Comparison of ENCODE assay signal across 12 cellular contexts in the genomic region with DNA sequence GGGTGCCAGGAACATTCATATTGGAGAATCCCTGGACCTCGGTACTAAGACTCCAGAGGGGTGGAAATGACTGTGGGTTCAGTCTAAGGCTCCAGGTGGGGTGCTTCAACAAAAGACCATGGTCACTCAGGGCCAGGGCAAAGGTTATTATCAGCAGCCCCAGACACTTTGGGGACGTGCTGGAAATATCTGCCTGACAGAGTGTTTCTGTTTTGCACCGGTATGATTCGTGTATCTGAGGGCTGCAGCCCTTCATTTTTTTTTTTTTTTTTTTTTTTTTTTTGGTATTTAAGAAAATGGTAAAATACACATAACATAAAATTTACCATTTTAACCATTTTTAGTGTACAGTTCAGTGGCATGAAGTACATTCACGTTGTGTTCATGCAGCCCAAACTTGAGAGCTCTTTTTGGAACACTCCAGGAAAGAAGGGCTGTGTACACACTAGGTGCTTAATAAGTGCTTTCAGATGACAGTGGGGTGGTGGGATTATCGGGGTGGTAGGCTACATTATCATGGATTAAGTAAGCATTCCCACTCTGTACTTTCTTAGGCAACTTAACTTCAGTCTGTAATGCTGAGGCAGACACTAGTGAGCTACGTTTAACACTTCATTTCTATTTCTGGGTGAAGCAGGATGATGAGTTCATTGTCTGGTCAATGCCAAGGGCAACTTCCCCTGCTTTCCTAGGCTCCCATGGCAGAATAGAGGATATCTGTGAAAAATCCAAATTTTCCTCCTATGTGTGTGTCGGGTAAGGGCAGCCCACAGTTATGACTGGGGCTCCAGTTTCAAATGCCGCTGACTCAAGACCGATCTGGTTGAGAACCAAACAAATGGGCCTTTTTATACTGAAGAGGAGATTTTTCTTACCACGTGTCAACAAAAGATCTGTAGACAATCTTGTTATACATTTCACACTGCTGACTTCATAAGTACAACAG.
DNase-seq lines count a peak whose midpoint lies in the region; ATAC-seq and TF ChIP-seq lines count a peak whose summit lies in the region.
"Had no signal": no experiment of that assay in that cellular context is flagged by ENCODE, and none has a peak within 500 bp of the region (broad histone marks: within the 10 kb centered on the region; RNA-seq: fewer than 3 reads in every experiment).

No MANE protein-coding gene starts in this region.

- no peak overlapping the region for H3K27ac ChIP-seq in left ventricle myocardium inferior (replicated peaks)
- H3K27ac ChIP-seq: colonic mucosa, ovary had no signal

- in situ Hi-C loops in SK-MEL-5 (cut with HindIII; ENCODE audit: low pct_unique_long_range_greater_than_20kb, low sequenced_read_pairs): no loop called here

- no peak for DNase-seq in left ventricle myocardium superior
- no peak for DNase-seq in left ventricle myocardium inferior
- DNase-seq in SK-MEL-5 (ENCODE audit: low read depth, low spot score): peak; percentile 95
- peak; percentile 85 to 94 for DNase-seq in erythroblast (lab: John Stamatoyannopoulos, UW)
- DNase-seq in stimulated activated naive CD8-positive, alpha-beta T cell treated with anti-CD3 and anti-CD28 coated beads, Interleukin-15, amount 100 ng/mL, for 72 hours: no peak
- DNase-seq in NCI-H1092 (lab: John Stamatoyannopoulos, UW): no peak
- DNase-seq: activated effector memory CD4-positive, alpha-beta T cell treated with anti-CD3 and anti-CD28 coated beads, Interleukin-2, amount 50 U/mL, for 16 hours; colonic mucosa; NCI-H2171; ovary had no signal

- no peaks in the 10 kb centered on the region for H3K4me1 ChIP-seq in left ventricle myocardium inferior
- H3K4me1 ChIP-seq: colonic mucosa had no signal

- no peak for TF ChIP-seq POLR2A in erythroblast (IDR thresholded peaks at IDR 0.05; ENCODE audit: low read length)

- H3K4me3 Mint-ChIP-seq in stimulated activated naive CD8-positive, alpha-beta T cell treated with anti-CD3 and anti-CD28 coated beads, Interleukin-15, amount 100 ng/mL, for 72 hours: no peak overlapping the region

- no peaks in the 10 kb centered on the region for H3K9me3 Mint-ChIP-seq in stimulated activated naive CD8-positive, alpha-beta T cell treated with anti-CD3 and anti-CD28 coated beads, Interleukin-15, amount 100 ng/mL, for 72 hours

- no peak overlapping the region for H3K4me3 ChIP-seq in left ventricle myocardium inferior
- H3K4me3 ChIP-seq: colonic mucosa, ovary had no signal

- no peaks in the 10 kb centered on the region for H3K27me3 Mint-ChIP-seq in stimulated activated naive CD8-positive, alpha-beta T cell treated with anti-CD3 and anti-CD28 coated beads, Interleukin-15, amount 100 ng/mL, for 72 hours

- H3K36me3 ChIP-seq in left ventricle myocardium inferior: no peaks in the 10 kb centered on the region
- H3K36me3 ChIP-seq: colonic mucosa, ovary had no signal

- H3K9me3 ChIP-seq in left ventricle myocardium inferior (replicated peaks): no peaks in the 10 kb centered on the region
- H3K9me3 ChIP-seq: colonic mucosa, ovary had no signal

- ATAC-seq in left ventricle myocardium superior (peak; percentile 42), HG03432 (IDR thresholded peaks at IDR 0.05; ENCODE audit: unreplicated experiment) (no peak), HG03378 (IDR thresholded peaks at IDR 0.05; ENCODE audit: unreplicated experiment) (no peak)
- ATAC-seq in stimulated activated naive CD8-positive, alpha-beta T cell treated with anti-CD3 and anti-CD28 coated beads, Interleukin-15, amount 100 ng/mL, for 72 hours: peak; percentile 69

- H3K27me3 ChIP-seq in left ventricle myocardium inferior (ENCODE audit: low read depth): no peaks in the 10 kb centered on the region
- H3K27me3 ChIP-seq: colonic mucosa, ovary had no signal

- H3K27ac Mint-ChIP-seq in stimulated activated naive CD8-positive, alpha-beta T cell treated with anti-CD3 and anti-CD28 coated beads, Interleukin-15, amount 100 ng/mL, for 72 hours: no peak overlapping the region

- peaks cover 67% of the 10 kb centered on the region for H3K4me1 Mint-ChIP-seq in stimulated activated naive CD8-positive, alpha-beta T cell treated with anti-CD3 and anti-CD28 coated beads, Interleukin-15, amount 100 ng/mL, for 72 hours

- intact Hi-C loops in left ventricle myocardium superior (cut with micrococcal nuclease): no loop called here
- intact Hi-C loops in left ventricle myocardium inferior (cut with micrococcal nuclease): no loop called here

- no peak for TF ChIP-seq CTCF in left ventricle myocardium inferior (IDR thresholded peaks at IDR 0.05; ENCODE audit: borderline replicate concordance)

Comparison
In these comparisons a context has a peak if more than half of its experiments do, and no peak if none do; other contexts are left out.
1. ATAC-seq: peak in left ventricle myocardium superior (single experiment) and stimulated activated naive CD8-positive, alpha-beta T cell treated with anti-CD3 and anti-CD28 coated beads, Interleukin-15, amount 100 ng/mL, for 72 hours (single experiment); none in HG03432 (single experiment) and HG03378 (single experiment).
2. DNase-seq: peak in SK-MEL-5 (single experiment) and erythroblast (2 of 2); none in left ventricle myocardium superior (single experiment), left ventricle myocardium inferior (single experiment), stimulated activated naive CD8-positive, alpha-beta T cell treated with anti-CD3 and anti-CD28 coated beads, Interleukin-15, amount 100 ng/mL, for 72 hours (0 of 2) and NCI-H1092 (single experiment).